Comparison of ENCODE assay signal across 8 cellular contexts in genomic region chr1:236143104-236143948, GRCh38. TPM values are rescaled to one million over a fixed set of nuclear protein-coding genes. Genes with fewer than 3 reads are reported as not detected.
DNase-seq lines count a peak whose midpoint lies in the region; ATAC-seq and TF ChIP-seq lines count a peak whose summit lies in the region.

No MANE protein-coding gene starts in this region.

- no peaks in the 10 kb centered on the region for H3K9me2 ChIP-seq in Karpas-422 (replicated peaks; ENCODE audit: insufficient read depth, low read length)

- peaks cover 36% of the 10 kb centered on the region for H3K4me1 Mint-ChIP-seq in activated T-cell treated with anti-CD3 and anti-CD28 coated beads, Interleukin-2, amount 50 U/mL, for 24 hours (ENCODE audit: low read depth)

- H3K4me3 Mint-ChIP-seq in activated T-cell treated with anti-CD3 and anti-CD28 coated beads, Interleukin-2, amount 50 U/mL, for 24 hours: peak overlapping the region; percentile 85

- H4K20me1 ChIP-seq in DND-41 (ENCODE audit: insufficient read depth, low read length) (peaks cover 31% of the 10 kb centered on the region), Karpas-422 (ENCODE audit: insufficient read depth, low read depth, low read length) (peaks cover 26% of the 10 kb centered on the region)

- no peaks in the 10 kb centered on the region for H3K9me3 ChIP-seq in DND-41 (ENCODE audit: insufficient read depth, low read length, severe bottlenecking)
- no peaks in the 10 kb centered on the region for H3K9me3 ChIP-seq in Karpas-422 (ENCODE audit: low read length)
- no peaks in the 10 kb centered on the region for H3K9me3 ChIP-seq in neutrophil

- peak overlapping the region; percentile 75; the same call in 1 of the 2 replicates for H3K27ac ChIP-seq in DND-41 (ENCODE audit: low read length)
- peak overlapping the region; percentile 93 for H3K27ac ChIP-seq in Karpas-422 (ENCODE audit: low read length)
- no peak overlapping the region for H3K27ac ChIP-seq in neutrophil

- H3K79me2 ChIP-seq in DND-41 (ENCODE audit: insufficient read depth, low read length) (peaks cover 50% of the 10 kb centered on the region), Karpas-422 (ENCODE audit: low read length) (no peaks in the 10 kb centered on the region)

- H3K4me1 ChIP-seq in DND-41 (ENCODE audit: insufficient read depth, low read length) (peaks cover 36% of the 10 kb centered on the region), Karpas-422 (ENCODE audit: low read length) (peaks cover 57% of the 10 kb centered on the region), neutrophil (ENCODE audit: control insufficient read depth in 1 of 2, insufficient read depth in 1 of 2, low read depth in 1 of 2, low read length in 1 of 2) (peaks cover 18 to 21% of the 10 kb centered on the region in 2 experiments)

- peak overlapping the region; percentile 85 to 96 for H3K4me3 ChIP-seq in DND-41 (ENCODE audit: low read depth in 1 of 2, low read length in 2 of 2)
- H3K4me3 ChIP-seq in Karpas-422 (ENCODE audit: low read length): peak overlapping the region; percentile 88
- H3K4me3 ChIP-seq in fibroblast of villous mesenchyme (ENCODE audit: low read depth, low read length): peak overlapping the region; percentile 75
- H3K4me3 ChIP-seq in neutrophil (ENCODE audit: low read depth in 1 of 2, low read length in 1 of 2): peak overlapping the region; percentile 40 to 63

- peak overlapping the region; percentile 69 for H3K27ac Mint-ChIP-seq in activated T-cell treated with anti-CD3 and anti-CD28 coated beads, Interleukin-2, amount 50 U/mL, for 24 hours

- peak overlapping the region; percentile 97 for H3K4me2 ChIP-seq in DND-41 (ENCODE audit: insufficient read depth, low read length)
- peak overlapping the region; percentile 99 for H3K4me2 ChIP-seq in Karpas-422 (ENCODE audit: low read depth, low read length, poor library complexity, severe bottlenecking)

- ATAC-seq in DND-41 (ENCODE audit: insufficient read depth, low read depth) (peak; percentile 53), GM21526 (IDR thresholded peaks at IDR 0.05; ENCODE audit: low FRiP score, unreplicated experiment) (peak; percentile 27), GM18519 (IDR thresholded peaks at IDR 0.05; ENCODE audit: low FRiP score, unreplicated experiment) (no peak)

- peaks cover 34% of the 10 kb centered on the region for H3K27me3 Mint-ChIP-seq in activated T-cell treated with anti-CD3 and anti-CD28 coated beads, Interleukin-2, amount 50 U/mL, for 24 hours

- no peaks in the 10 kb centered on the region for H3K9me3 Mint-ChIP-seq in activated T-cell treated with anti-CD3 and anti-CD28 coated beads, Interleukin-2, amount 50 U/mL, for 24 hours

- H3K27me3 ChIP-seq in DND-41 (ENCODE audit: insufficient read depth, low read length, poor library complexity): peaks cover 21% of the 10 kb centered on the region
- H3K27me3 ChIP-seq in Karpas-422 (ENCODE audit: low read length): no peaks in the 10 kb centered on the region
- H3K27me3 ChIP-seq in neutrophil: peaks cover 68% of the 10 kb centered on the region

- H3K36me3 Mint-ChIP-seq in activated T-cell treated with anti-CD3 and anti-CD28 coated beads, Interleukin-2, amount 50 U/mL, for 24 hours (ENCODE audit: low read depth): peaks cover 8% of the 10 kb centered on the region

- peaks cover 4% of the 10 kb centered on the region for H3K36me3 ChIP-seq in DND-41 (ENCODE audit: insufficient read depth, low read length)
- H3K36me3 ChIP-seq in Karpas-422 (ENCODE audit: insufficient read depth, low read length): peaks cover 3% of the 10 kb centered on the region; the same call in 1 of the 2 replicates
- no peaks in the 10 kb centered on the region for H3K36me3 ChIP-seq in neutrophil

- H3K9ac ChIP-seq in DND-41 (ENCODE audit: low read depth, low read length) (peak overlapping the region; percentile 80), Karpas-422 (ENCODE audit: low read length) (peak overlapping the region; percentile 79)

- peak; percentile 19 for DNase-seq in DND-41
- peak; percentile 75 for DNase-seq in Karpas-422
- DNase-seq in activated T-cell treated with anti-CD3 and anti-CD28 coated beads, Interleukin-2, amount 50 U/mL, for 24 hours: peak; percentile 58
- DNase-seq in fibroblast of villous mesenchyme (ENCODE audit: low read depth): peak; percentile 87
- no peak for DNase-seq in occipital lobe (lab: John Stamatoyannopoulos, UW)

- H2AFZ ChIP-seq in DND-41 (ENCODE audit: low read depth, low read length) (peak overlapping the region; percentile 88), Karpas-422 (ENCODE audit: low read length) (peak overlapping the region; percentile 89)

- no peak for TF ChIP-seq CTCF in DND-41 (IDR thresholded peaks at IDR 0.05; ENCODE audit: borderline replicate concordance, extremely low read depth, low read length, poor library complexity, severe bottlenecking)
- TF ChIP-seq CTCF in fibroblast of villous mesenchyme (IDR thresholded peaks at IDR 0.05; ENCODE audit: insufficient read depth, low read depth, low read length): no peak
- TF ChIP-seq CTCF in neutrophil (IDR thresholded peaks at IDR 0.05): no peak

RNA-seq across cellular contexts. Expression of gene GPR137B, which starts 1.0 kb away (rescaled TPM):
- total RNA-seq in Karpas-422 (2014; rRNA removed; shearing (Covaris generic); ENCODE audit: low replicate concordance): 10.5 and 26.8 TPM in 2 replicates
- total RNA-seq in fibroblast of villous mesenchyme (11.6 and 13.0 TPM in 2 replicates), occipital lobe (52.4 TPM)
